In the genomic region with DNA sequence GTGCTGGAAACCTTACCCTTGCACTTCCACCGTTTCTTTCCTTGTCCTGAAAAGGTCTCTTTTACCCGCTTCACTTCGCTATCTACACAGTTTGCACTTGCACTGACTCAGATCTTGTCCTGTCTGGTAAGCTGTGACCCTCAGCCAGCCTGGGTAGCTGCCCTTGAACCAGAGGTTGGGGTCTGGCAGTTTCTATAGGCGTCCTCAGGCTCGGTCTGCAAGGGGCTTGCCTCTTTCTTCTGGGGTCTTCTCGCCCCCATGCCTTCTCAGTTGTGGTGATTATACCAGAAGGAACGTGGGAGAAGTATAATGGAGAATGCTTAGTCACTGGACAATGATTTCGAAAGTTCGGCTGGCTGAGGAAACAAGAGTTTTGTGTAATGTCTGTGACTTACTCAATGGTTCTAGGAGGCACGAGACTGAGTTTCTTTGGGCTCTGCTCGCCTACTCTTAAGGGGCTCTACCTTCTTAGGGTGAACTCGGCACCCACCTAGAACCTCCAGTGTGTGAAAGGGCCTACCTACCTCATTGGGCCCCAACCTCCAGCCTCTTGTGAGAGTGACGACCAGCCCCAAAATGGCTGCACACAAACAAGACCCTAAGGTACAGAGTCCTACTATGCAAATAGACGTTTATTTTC, we compare ENCODE assay signal across 1 cellular context.
A peak's percentile ranks its signal among the peaks of the same experiment; 100 is the strongest.
TF ChIP-seq lines count a peak whose summit lies in the region.

No MANE protein-coding gene starts in this region.

TF ChIP-seq in K562, 482 proteins besides CTCF, POLR2A, EP300 and RAD21 (continued from another document and continues in another):
- peak; percentile 22; the same call in 1 of the 2 replicates for TF ChIP-seq ZNF592 (IDR thresholded peaks at IDR 0.05)
- no peak for TF ChIP-seq SIN3A (IDR thresholded peaks at IDR 0.05; ENCODE audit: borderline replicate concordance in 2 of 2, control insufficient read depth in 1 of 2, low read depth in 2 of 2, low read length in 2 of 2)
- peak; percentile 82 for TF ChIP-seq MAFG (tag; conservative IDR thresholded peaks at IDR 0.05)
- TF ChIP-seq, protein P1, sequence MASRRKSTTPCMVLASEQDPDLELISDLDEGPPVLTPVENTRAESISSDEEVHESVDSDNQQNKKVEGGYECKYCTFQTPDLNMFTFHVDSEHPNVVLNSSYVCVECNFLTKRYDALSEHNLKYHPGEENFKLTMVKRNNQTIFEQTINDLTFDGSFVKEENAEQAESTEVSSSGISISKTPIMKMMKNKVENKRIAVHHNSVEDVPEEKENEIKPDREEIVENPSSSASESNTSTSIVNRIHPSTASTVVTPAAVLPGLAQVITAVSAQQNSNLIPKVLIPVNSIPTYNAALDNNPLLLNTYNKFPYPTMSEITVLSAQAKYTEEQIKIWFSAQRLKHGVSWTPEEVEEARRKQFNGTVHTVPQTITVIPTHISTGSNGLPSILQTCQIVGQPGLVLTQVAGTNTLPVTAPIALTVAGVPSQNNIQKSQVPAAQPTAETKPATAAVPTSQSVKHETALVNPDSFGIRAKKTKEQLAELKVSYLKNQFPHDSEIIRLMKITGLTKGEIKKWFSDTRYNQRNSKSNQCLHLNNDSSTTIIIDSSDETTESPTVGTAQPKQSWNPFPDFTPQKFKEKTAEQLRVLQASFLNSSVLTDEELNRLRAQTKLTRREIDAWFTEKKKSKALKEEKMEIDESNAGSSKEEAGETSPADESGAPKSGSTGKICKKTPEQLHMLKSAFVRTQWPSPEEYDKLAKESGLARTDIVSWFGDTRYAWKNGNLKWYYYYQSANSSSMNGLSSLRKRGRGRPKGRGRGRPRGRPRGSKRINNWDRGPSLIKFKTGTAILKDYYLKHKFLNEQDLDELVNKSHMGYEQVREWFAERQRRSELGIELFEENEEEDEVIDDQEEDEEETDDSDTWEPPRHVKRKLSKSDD (conservative IDR thresholded peaks at IDR 0.05; ENCODE audit: low read length) = no peak
- no peak for TF ChIP-seq KLF13 (tag; IDR thresholded peaks at IDR 0.05; ENCODE audit: borderline replicate concordance, low read depth)
- no peak for TF ChIP-seq ZNF830 (CRISPR knock-in tag; IDR thresholded peaks at IDR 0.05)
- no peak for TF ChIP-seq ZNF184 (CRISPR knock-in tag; IDR thresholded peaks at IDR 0.05)
- TF ChIP-seq ZNF274 (IDR thresholded peaks at IDR 0.05; ENCODE audit: borderline replicate concordance, low read depth, low read length) = no peak
- no peak for TF ChIP-seq ZNF224 (CRISPR knock-in tag; IDR thresholded peaks at IDR 0.05)
- peak; percentile 74 for TF ChIP-seq C11orf30 (IDR thresholded peaks at IDR 0.05; ENCODE audit: low read depth)
- no peak for TF ChIP-seq HMBOX1 (IDR thresholded peaks at IDR 0.05)
- no peak for TF ChIP-seq ZNF23 (CRISPR knock-in tag; IDR thresholded peaks at IDR 0.05)
- no peak for TF ChIP-seq BMI1 (IDR thresholded peaks at IDR 0.05; ENCODE audit: low read length)
- TF ChIP-seq TAF15 (IDR thresholded peaks at IDR 0.05; ENCODE audit: low read depth, low read length) = no peak
- TF ChIP-seq ZNF217 (CRISPR knock-in tag; IDR thresholded peaks at IDR 0.05) = no peak
- no peak for TF ChIP-seq KHSRP (IDR thresholded peaks at IDR 0.05)
- TF ChIP-seq TBP (optimal IDR thresholded peaks at IDR 0.05; ENCODE audit: low read depth, low read length) = peak; percentile 44
- TF ChIP-seq MXI1 (IDR thresholded peaks at IDR 0.05; ENCODE audit: low read depth, low read length) = no peak
- TF ChIP-seq NR4A1 (CRISPR knock-in tag; IDR thresholded peaks at IDR 0.05) = no peak
- TF ChIP-seq NR4A1 (tag; IDR thresholded peaks at IDR 0.05) = no peak
- TF ChIP-seq ZNF639 (CRISPR knock-in tag; conservative IDR thresholded peaks at IDR 0.05 in 1 of 2, IDR thresholded peaks at IDR 0.05 in 1 of 2) = peak in 1 of 2 experiments; percentile 62; a peak in 2 of 4 replicates
- TF ChIP-seq TEAD4 (IDR thresholded peaks at IDR 0.05; ENCODE audit: low read length) = no peak
- no peak for TF ChIP-seq TEAD4 (CRISPR knock-in tag; IDR thresholded peaks at IDR 0.05; ENCODE audit: borderline replicate concordance)
- no peak for TF ChIP-seq SMAD1 (IDR thresholded peaks at IDR 0.05; ENCODE audit: low read depth, low read length, partially characterized antibody)
- no peak; the same call in 1 of the 2 replicates for TF ChIP-seq FOSL1 (tag; conservative IDR thresholded peaks at IDR 0.05)
- TF ChIP-seq RBM17 (IDR thresholded peaks at IDR 0.05; ENCODE audit: borderline replicate concordance, low read depth, low read length) = no peak
- TF ChIP-seq POLR2H (tag; IDR thresholded peaks at IDR 0.05; ENCODE audit: low read depth) = 0 out of 2 replicates have a peak, but pooled peaks have one; percentile 48
- TF ChIP-seq, protein P2, sequence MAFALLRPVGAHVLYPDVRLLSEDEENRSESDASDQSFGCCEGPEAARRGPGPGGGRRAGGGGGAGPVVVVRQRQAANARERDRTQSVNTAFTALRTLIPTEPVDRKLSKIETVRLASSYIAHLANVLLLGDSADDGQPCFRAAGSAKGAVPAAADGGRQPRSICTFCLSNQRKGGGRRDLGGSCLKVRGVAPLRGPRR (CRISPR knock-in tag; IDR thresholded peaks at IDR 0.05) = no peak
- no peak for TF ChIP-seq E2F1 (CRISPR knock-in tag; IDR thresholded peaks at IDR 0.05)
- TF ChIP-seq, protein P3, sequence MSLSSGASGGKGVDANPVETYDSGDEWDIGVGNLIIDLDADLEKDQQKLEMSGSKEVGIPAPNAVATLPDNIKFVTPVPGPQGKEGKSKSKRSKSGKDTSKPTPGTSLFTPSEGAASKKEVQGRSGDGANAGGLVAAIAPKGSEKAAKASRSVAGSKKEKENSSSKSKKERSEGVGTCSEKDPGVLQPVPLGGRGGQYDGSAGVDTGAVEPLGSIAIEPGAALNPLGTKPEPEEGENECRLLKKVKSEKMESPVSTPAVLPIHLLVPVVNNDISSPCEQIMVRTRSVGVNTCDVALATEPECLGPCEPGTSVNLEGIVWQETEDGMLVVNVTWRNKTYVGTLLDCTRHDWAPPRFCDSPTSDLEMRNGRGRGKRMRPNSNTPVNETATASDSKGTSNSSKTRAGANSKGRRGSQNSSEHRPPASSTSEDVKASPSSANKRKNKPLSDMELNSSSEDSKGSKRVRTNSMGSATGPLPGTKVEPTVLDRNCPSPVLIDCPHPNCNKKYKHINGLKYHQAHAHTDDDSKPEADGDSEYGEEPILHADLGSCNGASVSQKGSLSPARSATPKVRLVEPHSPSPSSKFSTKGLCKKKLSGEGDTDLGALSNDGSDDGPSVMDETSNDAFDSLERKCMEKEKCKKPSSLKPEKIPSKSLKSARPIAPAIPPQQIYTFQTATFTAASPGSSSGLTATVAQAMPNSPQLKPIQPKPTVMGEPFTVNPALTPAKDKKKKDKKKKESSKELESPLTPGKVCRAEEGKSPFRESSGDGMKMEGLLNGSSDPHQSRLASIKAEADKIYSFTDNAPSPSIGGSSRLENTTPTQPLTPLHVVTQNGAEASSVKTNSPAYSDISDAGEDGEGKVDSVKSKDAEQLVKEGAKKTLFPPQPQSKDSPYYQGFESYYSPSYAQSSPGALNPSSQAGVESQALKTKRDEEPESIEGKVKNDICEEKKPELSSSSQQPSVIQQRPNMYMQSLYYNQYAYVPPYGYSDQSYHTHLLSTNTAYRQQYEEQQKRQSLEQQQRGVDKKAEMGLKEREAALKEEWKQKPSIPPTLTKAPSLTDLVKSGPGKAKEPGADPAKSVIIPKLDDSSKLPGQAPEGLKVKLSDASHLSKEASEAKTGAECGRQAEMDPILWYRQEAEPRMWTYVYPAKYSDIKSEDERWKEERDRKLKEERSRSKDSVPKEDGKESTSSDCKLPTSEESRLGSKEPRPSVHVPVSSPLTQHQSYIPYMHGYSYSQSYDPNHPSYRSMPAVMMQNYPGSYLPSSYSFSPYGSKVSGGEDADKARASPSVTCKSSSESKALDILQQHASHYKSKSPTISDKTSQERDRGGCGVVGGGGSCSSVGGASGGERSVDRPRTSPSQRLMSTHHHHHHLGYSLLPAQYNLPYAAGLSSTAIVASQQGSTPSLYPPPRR (CRISPR knock-in tag; IDR thresholded peaks at IDR 0.05; ENCODE audit: borderline replicate concordance) = no peak
- no peak for TF ChIP-seq ESRRB (CRISPR knock-in tag; IDR thresholded peaks at IDR 0.05; ENCODE audit: borderline replicate concordance)
- TF ChIP-seq SUPT5H (IDR thresholded peaks at IDR 0.05) = peak; percentile 60
- TF ChIP-seq MYBL2 (IDR thresholded peaks at IDR 0.05; ENCODE audit: low read depth) = no peak
- no peak for TF ChIP-seq MYBL2 (CRISPR knock-in tag; IDR thresholded peaks at IDR 0.05; ENCODE audit: borderline replicate concordance)
- no peak for TF ChIP-seq ZNF354B (CRISPR knock-in tag; IDR thresholded peaks at IDR 0.05)
- TF ChIP-seq ZNF589 (CRISPR knock-in tag; IDR thresholded peaks at IDR 0.05; ENCODE audit: low read depth) = peak; percentile 79; the same call in 1 of the 2 replicates
- no peak for TF ChIP-seq BRF2 (IDR thresholded peaks at IDR 0.05; ENCODE audit: borderline replicate concordance, insufficient read depth, insufficient read length)
- TF ChIP-seq ZZZ3 (IDR thresholded peaks at IDR 0.05) = no peak
- TF ChIP-seq XRCC4 (IDR thresholded peaks at IDR 0.05; ENCODE audit: extremely low read depth, insufficient read depth, insufficient read length) = no peak
- TF ChIP-seq, protein P4, sequence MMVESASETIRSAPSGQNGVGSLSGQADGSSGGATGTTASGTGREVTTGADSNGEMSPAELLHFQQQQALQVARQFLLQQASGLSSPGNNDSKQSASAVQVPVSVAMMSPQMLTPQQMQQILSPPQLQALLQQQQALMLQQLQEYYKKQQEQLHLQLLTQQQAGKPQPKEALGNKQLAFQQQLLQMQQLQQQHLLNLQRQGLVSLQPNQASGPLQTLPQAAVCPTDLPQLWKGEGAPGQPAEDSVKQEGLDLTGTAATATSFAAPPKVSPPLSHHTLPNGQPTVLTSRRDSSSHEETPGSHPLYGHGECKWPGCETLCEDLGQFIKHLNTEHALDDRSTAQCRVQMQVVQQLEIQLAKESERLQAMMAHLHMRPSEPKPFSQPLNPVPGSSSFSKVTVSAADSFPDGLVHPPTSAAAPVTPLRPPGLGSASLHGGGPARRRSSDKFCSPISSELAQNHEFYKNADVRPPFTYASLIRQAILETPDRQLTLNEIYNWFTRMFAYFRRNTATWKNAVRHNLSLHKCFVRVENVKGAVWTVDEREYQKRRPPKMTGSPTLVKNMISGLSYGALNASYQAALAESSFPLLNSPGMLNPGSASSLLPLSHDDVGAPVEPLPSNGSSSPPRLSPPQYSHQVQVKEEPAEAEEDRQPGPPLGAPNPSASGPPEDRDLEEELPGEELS (CRISPR knock-in tag; IDR thresholded peaks at IDR 0.05; ENCODE audit: borderline replicate concordance) = no peak
- no peak for TF ChIP-seq TCF7 (IDR thresholded peaks at IDR 0.05; ENCODE audit: borderline replicate concordance)
- no peak for TF ChIP-seq ZNF143 (CRISPR knock-in tag; IDR thresholded peaks at IDR 0.05)
